8 cellular contexts compared by ENCODE assay signal in the genomic region with DNA sequence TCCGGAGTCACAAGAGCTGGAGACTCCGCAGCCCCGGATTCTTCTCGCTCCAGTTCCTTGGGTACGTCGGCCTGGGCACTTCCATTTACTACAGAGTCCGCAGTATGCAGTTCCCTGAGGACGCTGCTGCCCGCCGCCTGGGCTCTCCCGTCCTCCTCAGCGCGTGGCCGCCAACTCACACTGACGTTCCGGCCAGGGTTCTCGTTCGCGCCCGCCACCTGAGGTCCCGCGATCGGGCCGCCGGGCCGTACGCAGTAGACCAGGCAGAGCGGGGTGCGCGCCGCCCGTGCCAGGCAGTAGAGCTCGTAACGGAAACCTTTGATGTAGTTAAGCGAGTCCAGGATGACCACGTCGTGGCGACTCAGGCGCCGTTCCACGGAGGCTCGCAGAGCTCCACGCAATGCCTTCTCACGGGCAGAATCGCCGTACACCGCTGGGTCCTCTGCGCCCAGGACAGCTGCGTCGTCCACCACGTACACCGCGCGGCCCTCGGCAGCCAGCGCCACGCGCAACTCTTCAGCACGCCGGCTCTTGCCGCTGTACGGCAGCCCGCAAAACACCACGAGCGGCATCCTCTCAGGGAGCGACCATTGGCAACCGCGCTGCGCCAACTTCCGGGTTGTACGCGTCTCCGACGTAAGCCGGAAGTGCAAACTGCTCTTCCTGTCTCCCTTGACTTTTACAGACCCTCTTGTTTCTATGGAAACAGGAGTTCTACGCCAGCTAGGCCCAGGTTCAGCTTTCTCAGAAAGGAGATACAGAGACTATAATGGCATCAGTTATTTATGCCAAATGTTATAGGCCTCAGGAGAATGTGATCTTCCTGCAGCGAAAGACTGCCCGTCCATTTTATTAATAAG. TPM values are rescaled to one million over a fixed set of nuclear protein-coding genes. Genes with fewer than 3 reads are reported as not detected.
A peak's percentile ranks its signal among the peaks of the same experiment; 100 is the strongest.
DNase-seq lines count a peak whose midpoint lies in the region; ATAC-seq and TF ChIP-seq lines count a peak whose summit lies in the region.

Gene KTI12 (minus strand): TSS at position 621 of the 860 bp plus-strand sequence. CDS start 49 bp downstream, at position 572.

- intact Hi-C loops in activated B cell treated with CpG ODN at 0.5 μM for 24 hours (cut with micrococcal nuclease) = loop anchor here (1.0 kb wide), 1 partner anchor 23 kb away; the partner anchor contains the start of gene BTF3L4
- intact Hi-C loops in spleen (cut with DNase I; ENCODE audit: low total_unique reads) = no loop called here

- H3K4me3 ChIP-seq in cardiac fibroblast (replicated peaks in 1 of 2; ENCODE audit: low read depth in 2 of 2, low read length in 2 of 2) (peak within 1 kb of the TSS; percentile 67 to 95), spleen (peak within 1 kb of the TSS; percentile 74 to 98 (median 80))

- in situ Hi-C loops in GM18951 (cut with MboI; ENCODE audit: low sequenced_read_pairs, unreplicated experiment) = no loop called here

- DNase-seq in AG08396 (ENCODE audit: low spot score) = peak; percentile 89
- peak; percentile 90 for DNase-seq in NCI-H226
- DNase-seq in activated B cell treated with CpG ODN at 0.5 μM for 24 hours = peak; percentile 76
- DNase-seq in cardiac fibroblast (ENCODE audit: low read depth in 2 of 2) = peak; percentile 91 to 96
- peak; percentile 94 for DNase-seq in inferior parietal cortex (ENCODE audit: extremely low spot score)
- DNase-seq in spleen = peak; percentile 96

- TF ChIP-seq CTCF in activated B cell treated with CpG ODN at 0.5 μM for 24 hours (IDR thresholded peaks at IDR 0.05) (no peak), cardiac fibroblast (IDR thresholded peaks at IDR 0.05; ENCODE audit: low read depth, low read length) (no peak), spleen (IDR thresholded peaks at IDR 0.05 in 8 of 11, conservative IDR thresholded peaks at IDR 0.05 in 3 of 11) (no peak)

- H3K4me1 ChIP-seq in spleen = peaks cover 20 to 53% (median 35%) of the 10 kb centered on the region in 6 donors

- no peaks in the 10 kb centered on the region for H3K9me3 ChIP-seq in spleen

- WGBS in spleen, 5 donors = 2 to 4% (median 3%) methylated on average over 57 to 78 of the region's 78 CpGs

- H3K9me3 Mint-ChIP-seq in activated B cell treated with CpG ODN at 0.5 μM for 24 hours = no peaks in the 10 kb centered on the region

- peaks cover 0 to 36% (median 12%) of the 10 kb centered on the region in 6 donors for H3K36me3 ChIP-seq in spleen

- peak within 1 kb of the TSS; percentile 73 to 97 (median 89) for H3K27ac ChIP-seq in spleen

- TF ChIP-seq POLR2A in GM18951 (IDR thresholded peaks at IDR 0.05; ENCODE audit: extremely low read depth, insufficient read depth, insufficient read length) = peak; percentile 90
- TF ChIP-seq POLR2A in spleen (IDR thresholded peaks at IDR 0.05) = peak in 1 of 3 donors; percentile 23

- H3K4me3 Mint-ChIP-seq in activated B cell treated with CpG ODN at 0.5 μM for 24 hours = peak within 1 kb of the TSS; percentile 93

- peaks cover 34% of the 10 kb centered on the region for H3K4me1 Mint-ChIP-seq in activated B cell treated with CpG ODN at 0.5 μM for 24 hours

- peak within 1 kb of the TSS; percentile 89 for H3K27ac Mint-ChIP-seq in activated B cell treated with CpG ODN at 0.5 μM for 24 hours

- no peaks in the 10 kb centered on the region for H3K27me3 Mint-ChIP-seq in activated B cell treated with CpG ODN at 0.5 μM for 24 hours

- H3K27me3 ChIP-seq in spleen (replicated peaks in 1 of 7) = no peaks in the 10 kb centered on the region

- ATAC-seq in HG03196 (IDR thresholded peaks at IDR 0.05; ENCODE audit: unreplicated experiment) (peak; percentile 84), activated B cell treated with CpG ODN at 0.5 μM for 24 hours (ENCODE audit: low read depth) (peak; percentile 89)

- peaks cover 48% of the 10 kb centered on the region for H3K36me3 Mint-ChIP-seq in activated B cell treated with CpG ODN at 0.5 μM for 24 hours (ENCODE audit: low read depth)

- CTCF ChIA-PET in activated B cell treated with CpG ODN at 0.5 μM for 24 hours (lab: Charles Lee) = interaction anchor here (1.9 kb wide), 1 partner anchor 21 kb away, joined by 4 read pairs; the partner anchor contains the start of gene TXNDC12

- POLR2A ChIA-PET in activated B cell treated with CpG ODN at 0.5 μM for 24 hours (lab: Charles Lee) = interaction anchor here (0.5 to 4.9 kb wide), 9 partner anchors 8 to 981 kb away, joined by 3 to 63 read pairs (median 4); partner anchors contain the start of genes BTF3L4, ORC1, PRPF38A and TUT4

RNA-seq across cellular contexts. Expression of gene KTI12, which starts in this region (rescaled TPM):
- total RNA-seq in activated B cell treated with CpG ODN at 0.5 μM for 24 hours (18.4 and 18.8 TPM in 2 replicates), spleen (10 to 100 TPM in 3 of 7 donors, 1 to 10 TPM in 4; 7.4 to 15.7 (median 9.5) TPM)
- 10 to 100 TPM in 2 of 3 donors, 1 to 10 TPM in 1; 9.4 to 14.5 (median 12.0) TPM for polyA plus RNA-seq in spleen

Comparison
In these comparisons a context has a peak if more than half of its experiments do, and no peak if none do; other contexts are left out.
1. Peak in every context shown above with its lines: DNase-seq, ATAC-seq, H3K4me3 ChIP-seq and H3K27ac ChIP-seq.